In genomic region chr6:164109770-164110140, GRCh38 we compare ENCODE assay signal across 10 cellular contexts.
DNase-seq lines count a peak whose midpoint lies in the region; ATAC-seq and TF ChIP-seq lines count a peak whose summit lies in the region.
"Had no signal": no experiment of that assay in that cellular context is flagged by ENCODE, and none has a peak within 500 bp of the region (broad histone marks: within the 10 kb centered on the region; RNA-seq: fewer than 3 reads in every experiment).

No MANE protein-coding gene starts in this region.

- TF ChIP-seq POLR2A in NB4 (IDR thresholded peaks at IDR 0.05; ENCODE audit: extremely low read depth, insufficient read length), result no peak

- DNase-seq in CD1c-positive myeloid dendritic cell (ENCODE audit: extremely low spot score), result peak; percentile 42
- peak; percentile 55 for DNase-seq in NB4 (ENCODE audit: low read depth)
- peak; percentile 75 for DNase-seq in endodermal cell
- no peak for DNase-seq in NCI-H1436 treated with DMSO at 0.1 percent for 48 hours (lab: John Stamatoyannopoulos, UW)
- DNase-seq in SIG-M5 treated with dmso at 0.1 percent for 504 hours (lab: John Stamatoyannopoulos, UW; ENCODE audit: unreplicated experiment), result no peak
- DNase-seq in COLO829 (ENCODE audit: low spot score), result no peak
- DNase-seq: occipital lobe had no signal

- H3K9me3 Mint-ChIP-seq in endodermal cell (peaks cover 6% of the 10 kb centered on the region), nephron (peaks cover 5% of the 10 kb centered on the region)

- no peak overlapping the region for H3K27ac Mint-ChIP-seq in endodermal cell
- H3K27ac Mint-ChIP-seq in nephron, result no peak overlapping the region

- H3K4me1 Mint-ChIP-seq in endodermal cell (peaks cover 19% of the 10 kb centered on the region), nephron (peaks cover 41% of the 10 kb centered on the region)

- no peak overlapping the region for H3K9ac ChIP-seq in endodermal cell (ENCODE audit: extremely low read depth, low read length, poor library complexity, severe bottlenecking)

- H3K27me3 Mint-ChIP-seq in endodermal cell (ENCODE audit: insufficient read depth) (peaks cover 63% of the 10 kb centered on the region), nephron (ENCODE audit: low read depth) (peaks cover 43% of the 10 kb centered on the region)

- WGBS in endodermal cell (ENCODE audit: insufficient coverage in 1 of 2, insufficient read length in 1 of 2), 2 experiments, result 61% methylated on average over 5 of the region's 6 CpGs; no CpG with 5 or more reads in 1 of the 2 experiments

- H3K9me3 ChIP-seq in endodermal cell (ENCODE audit: control insufficient read depth, low read length), result peaks cover 11% of the 10 kb centered on the region

- no peaks in the 10 kb centered on the region for H3K36me3 ChIP-seq in endodermal cell (ENCODE audit: control insufficient read depth, insufficient read depth, low read length)

- H3K4me3 ChIP-seq in NB4 (ENCODE audit: low read depth, low read length) (no peak overlapping the region), endodermal cell (ENCODE audit: low read length) (no peak overlapping the region)
- H3K4me3 ChIP-seq: SK-N-MC had no signal

- ATAC-seq in HG03565 (IDR thresholded peaks at IDR 0.05; ENCODE audit: unreplicated experiment), result no peak

- H3K36me3 Mint-ChIP-seq in endodermal cell (ENCODE audit: low read depth) (no peaks in the 10 kb centered on the region), nephron (ENCODE audit: low read depth) (no peaks in the 10 kb centered on the region)

- H3K27ac ChIP-seq in endodermal cell (ENCODE audit: low read depth, low read length), result no peak overlapping the region
- H3K27ac ChIP-seq: SK-N-MC had no signal

- peak; percentile 52 for TF ChIP-seq CTCF in NB4 (IDR thresholded peaks at IDR 0.05; ENCODE audit: low read depth, low read length)
- TF ChIP-seq CTCF in endodermal cell (conservative IDR thresholded peaks at IDR 0.05), result peak; percentile 85
- peak; percentile 14 to 46 (median 25) for TF ChIP-seq CTCF in nephron (IDR thresholded peaks at IDR 0.05; ENCODE audit: unreplicated experiment in 3 of 3)

- H3K4me3 Mint-ChIP-seq in endodermal cell (no peak overlapping the region), nephron (no peak overlapping the region)

- peaks cover 34% of the 10 kb centered on the region for H3K27me3 ChIP-seq in endodermal cell (ENCODE audit: control insufficient read depth, insufficient read depth, low read length, poor library complexity, severe bottlenecking)

- H3K4me1 ChIP-seq in endodermal cell (ENCODE audit: control insufficient read depth, insufficient read depth, low read length), result no peaks in the 10 kb centered on the region

Comparison
In these comparisons a context has a peak if more than half of its experiments do, and no peak if none do; other contexts are left out.
1. DNase-seq: peak in CD1c-positive myeloid dendritic cell (single experiment), NB4 (single experiment) and endodermal cell (single experiment); none in NCI-H1436 treated with DMSO at 0.1 percent for 48 hours (single experiment), SIG-M5 treated with dmso at 0.1 percent for 504 hours (single experiment) and COLO829 (single experiment).
2. CTCF ChIP-seq: peak in every context shown above with its lines; median percentile 85 in endodermal cell; 52 in NB4; 25 in nephron.